12 cellular contexts compared by ENCODE assay signal in the genomic region with DNA sequence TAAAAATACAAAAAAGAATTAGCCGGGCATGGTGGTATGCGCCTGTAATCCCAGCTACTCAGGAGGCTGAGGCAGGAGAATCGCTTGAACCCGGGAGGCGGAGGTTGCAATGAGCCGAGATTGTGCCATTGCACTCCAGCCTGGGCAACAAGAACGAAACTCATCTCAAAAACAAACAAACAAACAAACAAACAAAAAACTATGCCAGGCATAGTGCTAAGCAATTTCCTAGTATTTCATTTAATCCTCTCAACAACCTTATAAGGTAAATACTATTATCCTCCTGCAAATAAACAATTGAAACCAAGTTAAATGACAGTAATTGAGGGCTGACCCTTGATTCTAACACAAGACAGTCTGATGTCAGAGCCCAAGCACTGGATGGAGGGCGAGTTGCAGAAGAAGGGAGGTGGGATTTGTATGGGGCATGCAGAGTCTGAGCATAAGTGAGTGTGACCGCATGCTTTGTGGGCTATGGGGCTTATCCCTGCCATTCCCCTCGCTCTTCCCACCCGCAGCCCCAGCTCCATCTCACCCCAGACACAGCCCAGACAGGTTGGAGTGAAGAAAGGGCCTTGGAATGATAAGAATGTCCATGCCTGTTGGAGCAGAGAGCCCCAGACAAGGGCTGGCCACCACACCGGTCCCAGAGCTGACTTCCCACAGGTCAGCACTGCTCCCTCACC. TPM values are rescaled to one million over a fixed set of nuclear protein-coding genes. Genes with fewer than 3 reads are reported as not detected.
DNase-seq lines count a peak whose midpoint lies in the region; ATAC-seq and TF ChIP-seq lines count a peak whose summit lies in the region.
"Had no signal": no experiment of that assay in that cellular context is flagged by ENCODE, and none has a peak within 500 bp of the region (broad histone marks: within the 10 kb centered on the region; RNA-seq: fewer than 3 reads in every experiment).

No MANE protein-coding gene starts in this region.

- H3K27ac ChIP-seq in left lung: peak overlapping the region in 1 of 2 donors; percentile 0

- intact Hi-C loops in left lung (cut with DNase I): no loop called here

- no peaks in the 10 kb centered on the region for H3K36me3 ChIP-seq in left lung
- H3K36me3 ChIP-seq: heart right ventricle had no signal

- in situ Hi-C loops in GM13977 (cut with MboI; ENCODE audit: low pct_unique_long_range_greater_than_20kb, low sequenced_read_pairs, unreplicated experiment): no loop called here

- peak; percentile 85 for ATAC-seq in left lung

- no peak for TF ChIP-seq CTCF in left lung (IDR thresholded peaks at IDR 0.05)
- TF ChIP-seq CTCF in GM13977 (IDR thresholded peaks at IDR 0.05; ENCODE audit: extremely low read depth, insufficient read depth, missing control alignments): no peak

- H3K4me1 ChIP-seq in left lung: peaks cover 6 to 35% of the 10 kb centered on the region in 2 donors

- DNase-seq in 8988T (peak; percentile 65), HS-27A (ENCODE audit: low read depth) (peak; percentile 75), astrocyte of the hippocampus (ENCODE audit: low read depth, low spot score) (peak; percentile 98), left lung (no peak), NCI-H146 treated with DMSO at 0.1 percent for 48 hours (lab: John Stamatoyannopoulos, UW; ENCODE audit: unreplicated experiment) (no peak), DMS79 treated with DMSO at 0.1 percent for 48 hours (lab: John Stamatoyannopoulos, UW) (no peak), GM13977 (ENCODE audit: low spot score) (no peak)
- DNase-seq in activated CD4-positive, CD25-positive, alpha-beta regulatory T cell (lab: John Stamatoyannopoulos, UW): no peak
- DNase-seq: heart right ventricle; KBM-7; NCI-H510A; stimulated activated CD4-positive, alpha-beta T cell treated with anti-CD3 and anti-CD28 coated beads, Interleukin-4, amount 100 ng/mL, for 24 hours had no signal

- H3K9me3 ChIP-seq in left lung: no peaks in the 10 kb centered on the region
- H3K9me3 ChIP-seq: heart right ventricle had no signal

- H3K4me3 ChIP-seq in left lung: no peak overlapping the region
- H3K4me3 ChIP-seq: heart right ventricle had no signal

- H3K27me3 ChIP-seq in left lung: no peaks in the 10 kb centered on the region
- H3K27me3 ChIP-seq: heart right ventricle had no signal

RNA-seq across cellular contexts. Expression of gene RPS14, which starts 24.3 kb away (rescaled TPM):
- 1,000 to 10,000 TPM; 1,428 to 1,504 TPM for total RNA-seq in left lung

RNA-seq across cellular contexts. Expression of gene NDST1, which starts 34.1 kb away (rescaled TPM):
- 100 to 1,000 TPM in 1 of 2 donors, 10 to 100 TPM in 1; 89.3 to 100 TPM for total RNA-seq in left lung

Comparison
In these comparisons a context has a peak if more than half of its experiments do, and no peak if none do; other contexts are left out.
1. DNase-seq: peak in 8988T (single experiment), HS-27A (single experiment) and astrocyte of the hippocampus (single experiment); none in left lung (0 of 2), NCI-H146 treated with DMSO at 0.1 percent for 48 hours (single experiment), activated CD4-positive, CD25-positive, alpha-beta regulatory T cell (0 of 4), DMS79 treated with DMSO at 0.1 percent for 48 hours (single experiment) and GM13977 (single experiment).